11 cellular contexts compared by ENCODE assay signal in the genomic region with DNA sequence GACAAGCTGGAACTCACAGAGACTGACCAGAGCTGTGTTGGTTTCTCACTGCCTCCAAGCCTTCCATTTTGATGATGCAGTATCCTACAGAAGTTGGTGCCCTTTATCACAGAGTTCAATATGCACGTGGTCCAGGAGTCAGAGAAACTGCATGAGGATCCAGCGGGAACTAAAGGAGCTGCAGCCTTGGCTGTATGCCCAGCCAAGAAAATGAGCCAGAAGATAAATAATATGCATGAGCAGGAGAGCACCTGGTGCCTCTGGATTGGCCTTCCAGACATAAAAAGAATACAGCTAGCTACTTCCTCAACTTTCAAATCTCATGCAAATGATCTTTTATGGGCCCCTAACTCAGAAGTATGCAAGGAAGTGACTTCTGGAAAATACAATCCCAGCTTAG. TPM values are rescaled to one million over a fixed set of nuclear protein-coding genes. Genes with fewer than 3 reads are reported as not detected.
A peak's percentile ranks its signal among the peaks of the same experiment; 100 is the strongest.
DNase-seq lines count a peak whose midpoint lies in the region; ATAC-seq and TF ChIP-seq lines count a peak whose summit lies in the region.
"Had no signal": no experiment of that assay in that cellular context is flagged by ENCODE, and none has a peak within 500 bp of the region (broad histone marks: within the 10 kb centered on the region; RNA-seq: fewer than 3 reads in every experiment).

No MANE protein-coding gene starts in this region.

- no peak overlapping the region for H3K4me3 ChIP-seq in astrocyte of the spinal cord (ENCODE audit: low read depth, low read length)
- H3K4me3 ChIP-seq: vagina had no signal

- in situ Hi-C loops in astrocyte of the spinal cord (cut with HindIII; ENCODE audit: low sequenced_read_pairs), result no loop called here

- ATAC-seq in HG03039 (IDR thresholded peaks at IDR 0.05; ENCODE audit: unreplicated experiment) (no peak), GM19463 (IDR thresholded peaks at IDR 0.05; ENCODE audit: unreplicated experiment) (no peak)
- ATAC-seq: right cardiac atrium had no signal

- TF ChIP-seq CTCF in astrocyte of the spinal cord (IDR thresholded peaks at IDR 0.05; ENCODE audit: low read depth, low read length), result no peak

- DNase-seq in EH (ENCODE audit: low read depth) (peak; percentile 46), NCI-H1105 treated with DMSO at 0.1 percent for 48 hours (lab: John Stamatoyannopoulos, UW) (peak; percentile 52), astrocyte of the spinal cord (ENCODE audit: low read depth, low spot score) (peak; percentile 72), myocyte (ENCODE audit: low read depth) (peak; percentile 46), OCI-M2 (lab: John Stamatoyannopoulos, UW; ENCODE audit: unreplicated experiment) (no peak)
- DNase-seq: activated CD4-positive, alpha-beta T cell treated with anti-CD3 and anti-CD28 coated beads, Interleukin-2, amount 50 U/mL, for 4 hours; activated naive CD4-positive, alpha-beta T cell; right cardiac atrium had no signal

RNA-seq across cellular contexts. Expression of a gene that starts 44.3 kb away (rescaled TPM):
- 15.4 and 21.5 TPM in 2 replicates for total RNA-seq in myocyte
- polyA plus RNA-seq in myocyte (2012), result 36.3 TPM
